ENCODE assay signal across 9 cellular contexts in the genomic region with DNA sequence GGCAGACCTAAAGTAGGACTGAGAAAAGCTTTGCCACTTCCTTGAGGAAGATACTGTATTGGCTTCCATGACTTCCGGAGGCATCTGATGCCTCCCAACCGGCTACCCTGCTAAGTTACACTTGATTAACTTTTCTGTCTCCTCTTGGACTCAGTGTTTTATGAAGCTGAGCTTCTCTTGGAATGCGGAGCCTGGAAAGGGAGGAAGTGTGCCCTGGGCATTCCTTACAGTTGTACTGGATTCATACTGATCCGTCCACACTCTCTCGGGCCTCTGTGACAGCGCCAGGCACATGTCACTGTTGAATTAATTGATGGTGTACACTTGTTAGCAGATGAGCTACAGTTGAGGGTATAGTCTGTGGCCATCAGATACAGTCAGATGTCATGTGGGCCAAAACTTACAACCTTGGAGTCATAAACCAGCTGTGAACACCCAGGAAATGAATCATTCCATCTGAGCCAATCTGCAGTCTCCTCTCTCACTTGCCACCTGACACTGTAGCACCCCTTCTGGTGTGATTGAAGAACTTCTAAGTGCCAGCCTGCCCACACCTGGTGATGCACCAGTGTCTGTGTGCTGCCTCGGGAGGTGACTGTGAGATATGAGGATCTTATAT.
A peak's percentile ranks its signal among the peaks of the same experiment; 100 is the strongest.
DNase-seq lines count a peak whose midpoint lies in the region; ATAC-seq and TF ChIP-seq lines count a peak whose summit lies in the region.
"Had no signal": no experiment of that assay in that cellular context is flagged by ENCODE, and none has a peak within 500 bp of the region (broad histone marks: within the 10 kb centered on the region; RNA-seq: fewer than 3 reads in every experiment).

No MANE protein-coding gene starts in this region.

- peak; percentile 100 for ATAC-seq in activated CD4-positive, alpha-beta T cell treated with anti-CD3 and anti-CD28 coated beads for 36 hours
- peak; percentile 80 for ATAC-seq in HG03342 (IDR thresholded peaks at IDR 0.05; ENCODE audit: unreplicated experiment)
- peak; percentile 94 for ATAC-seq in stimulated activated effector memory CD8-positive, alpha-beta T cell treated with anti-CD3 and anti-CD28 coated beads, Interleukin-12 subunit alpha, Interleukin-12 subunit beta, amount 100 ng/mL, for 72 hours
- no peak for ATAC-seq in naive thymus-derived CD4-positive, alpha-beta T cell

- H3K9me3 Mint-ChIP-seq in activated CD4-positive, alpha-beta T cell treated with anti-CD3 and anti-CD28 coated beads for 36 hours (ENCODE audit: low read depth) = no peaks in the 10 kb centered on the region
- H3K9me3 Mint-ChIP-seq in stimulated activated effector memory CD8-positive, alpha-beta T cell treated with anti-CD3 and anti-CD28 coated beads, Interleukin-12 subunit alpha, Interleukin-12 subunit beta, amount 100 ng/mL, for 72 hours = no peaks in the 10 kb centered on the region
- no peaks in the 10 kb centered on the region for H3K9me3 Mint-ChIP-seq in naive thymus-derived CD4-positive, alpha-beta T cell

- H4K20me1 ChIP-seq in mammary epithelial cell (ENCODE audit: insufficient read depth, low read length) = no peaks in the 10 kb centered on the region

- no peak overlapping the region for H3K4me3 ChIP-seq in mammary epithelial cell (replicated peaks in 1 of 3; ENCODE audit: insufficient read depth in 1 of 3, low read depth in 2 of 3, low read length in 3 of 3)
- H3K4me3 ChIP-seq in naive thymus-derived CD4-positive, alpha-beta T cell (ENCODE audit: low read length) = no peak overlapping the region
- H3K4me3 ChIP-seq: lung had no signal

- intact Hi-C loops in activated CD4-positive, alpha-beta T cell treated with anti-CD3 and anti-CD28 coated beads for 36 hours (cut with DNase I, micrococcal nuclease) = no loop called here
- intact Hi-C loops in mammary epithelial cell (cut with micrococcal nuclease) = loop anchor here (10.0 kb wide), 1 partner anchor 335 kb away; no protein-coding TSS in a partner anchor
- intact Hi-C loops in naive thymus-derived CD4-positive, alpha-beta T cell (cut with micrococcal nuclease) = no loop called here

- H3K27me3 Mint-ChIP-seq in activated CD4-positive, alpha-beta T cell treated with anti-CD3 and anti-CD28 coated beads for 36 hours = peaks cover 15% of the 10 kb centered on the region
- peaks cover 2 to 35% (median 15%) of the 10 kb centered on the region in 5 donors for H3K27me3 Mint-ChIP-seq in naive thymus-derived CD4-positive, alpha-beta T cell

- CTCF ChIA-PET in activated CD4-positive, alpha-beta T cell treated with anti-CD3 and anti-CD28 coated beads for 36 hours (lab: Charles Lee) = interaction anchor here (0.7 to 1.8 kb wide), 3 partner anchors 8 to 86 kb away, joined by 3 to 8 read pairs (median 3); no protein-coding TSS in a partner anchor
- CTCF ChIA-PET in mammary epithelial cell (lab: Charles Lee; ENCODE audit: low non-redundant PET) = interaction anchor here (0.6 kb wide), 3 partner anchors 8 to 481 kb away, joined by 3 to 4 read pairs (median 4); no protein-coding TSS in a partner anchor
- CTCF ChIA-PET in naive thymus-derived CD4-positive, alpha-beta T cell (lab: Charles Lee) = no interaction called here

- H3K27ac Mint-ChIP-seq in activated CD4-positive, alpha-beta T cell treated with anti-CD3 and anti-CD28 coated beads for 36 hours = no peak overlapping the region
- no peak overlapping the region for H3K27ac Mint-ChIP-seq in stimulated activated effector memory CD8-positive, alpha-beta T cell treated with anti-CD3 and anti-CD28 coated beads, Interleukin-12 subunit alpha, Interleukin-12 subunit beta, amount 100 ng/mL, for 72 hours
- H3K27ac Mint-ChIP-seq in naive thymus-derived CD4-positive, alpha-beta T cell = no peak overlapping the region

- no TSS peak for BruUV-seq in mammary epithelial cell (replicated peaks; lab: Mats Ljungman, UMichigan)

- H3K36me3 Mint-ChIP-seq in activated CD4-positive, alpha-beta T cell treated with anti-CD3 and anti-CD28 coated beads for 36 hours (ENCODE audit: low read depth) = no peaks in the 10 kb centered on the region
- no peaks in the 10 kb centered on the region for H3K36me3 Mint-ChIP-seq in stimulated activated effector memory CD8-positive, alpha-beta T cell treated with anti-CD3 and anti-CD28 coated beads, Interleukin-12 subunit alpha, Interleukin-12 subunit beta, amount 100 ng/mL, for 72 hours
- H3K36me3 Mint-ChIP-seq in naive thymus-derived CD4-positive, alpha-beta T cell = no peaks in the 10 kb centered on the region

- peaks cover 2% of the 10 kb centered on the region for H3K4me1 Mint-ChIP-seq in activated CD4-positive, alpha-beta T cell treated with anti-CD3 and anti-CD28 coated beads for 36 hours
- no peaks in the 10 kb centered on the region for H3K4me1 Mint-ChIP-seq in stimulated activated effector memory CD8-positive, alpha-beta T cell treated with anti-CD3 and anti-CD28 coated beads, Interleukin-12 subunit alpha, Interleukin-12 subunit beta, amount 100 ng/mL, for 72 hours
- H3K4me1 Mint-ChIP-seq in naive thymus-derived CD4-positive, alpha-beta T cell = no peaks in the 10 kb centered on the region

- H3K36me3 ChIP-seq in mammary epithelial cell (ENCODE audit: insufficient read depth, low read length) = no peaks in the 10 kb centered on the region
- H3K36me3 ChIP-seq in naive thymus-derived CD4-positive, alpha-beta T cell (ENCODE audit: control insufficient read depth in 2 of 3, insufficient read depth in 3 of 3, low read length in 3 of 3) = no peaks in the 10 kb centered on the region

- no peaks in the 10 kb centered on the region for H3K9me3 ChIP-seq in mammary epithelial cell (replicated peaks; ENCODE audit: insufficient read depth, low read length)
- H3K9me3 ChIP-seq in naive thymus-derived CD4-positive, alpha-beta T cell (ENCODE audit: control insufficient read depth in 2 of 3, low read length in 3 of 3) = no peaks in the 10 kb centered on the region

- POLR2A ChIA-PET in activated CD4-positive, alpha-beta T cell treated with anti-CD3 and anti-CD28 coated beads for 36 hours (lab: Charles Lee) = no interaction called here
- POLR2A ChIA-PET in naive thymus-derived CD4-positive, alpha-beta T cell (lab: Charles Lee) = no interaction called here

- peaks cover 22% of the 10 kb centered on the region for H3K79me2 ChIP-seq in mammary epithelial cell (ENCODE audit: insufficient read depth, low read length)

- H3K27ac ChIP-seq in mammary epithelial cell (ENCODE audit: insufficient read depth, low read depth, low read length) = no peak overlapping the region
- no peak overlapping the region for H3K27ac ChIP-seq in naive thymus-derived CD4-positive, alpha-beta T cell (ENCODE audit: low read depth, low read length)

- no peaks in the 10 kb centered on the region for H3K27me3 ChIP-seq in mammary epithelial cell (ENCODE audit: insufficient read depth, low read length)
- no peaks in the 10 kb centered on the region for H3K27me3 ChIP-seq in naive thymus-derived CD4-positive, alpha-beta T cell (ENCODE audit: control insufficient read depth in 2 of 2, insufficient read depth in 2 of 2, low read length in 2 of 2)

- in situ Hi-C loops in mammary epithelial cell (cut with MboI; ENCODE audit: low sequenced_read_pairs in 2 of 2) = loop anchor here in 1 of 2 donors (25.0 kb wide), 1 partner anchor 333 kb away; no protein-coding TSS in a partner anchor

- no peak overlapping the region for H3K4me2 ChIP-seq in mammary epithelial cell (ENCODE audit: insufficient read depth, low read depth, low read length)

- H3K4me3 Mint-ChIP-seq in activated CD4-positive, alpha-beta T cell treated with anti-CD3 and anti-CD28 coated beads for 36 hours = no peak overlapping the region
- no peak overlapping the region for H3K4me3 Mint-ChIP-seq in stimulated activated effector memory CD8-positive, alpha-beta T cell treated with anti-CD3 and anti-CD28 coated beads, Interleukin-12 subunit alpha, Interleukin-12 subunit beta, amount 100 ng/mL, for 72 hours
- H3K4me3 Mint-ChIP-seq in naive thymus-derived CD4-positive, alpha-beta T cell = no peak overlapping the region

- H2AFZ ChIP-seq in mammary epithelial cell (ENCODE audit: low read depth, low read length) = peak overlapping the region; percentile 16

- no peak overlapping the region for H3K9ac ChIP-seq in mammary epithelial cell (ENCODE audit: insufficient read depth, low read length)

- WGBS in mammary epithelial cell (ENCODE audit: low coverage, missing lambda C conversion rate) = 69% methylated on average over 7 of the region's 7 CpGs

- dilution Hi-C loops in mammary epithelial cell (cut with HindIII; ENCODE audit: low sequenced_read_pairs) = no loop called here

- peak; percentile 63 for DNase-seq in activated CD4-positive, alpha-beta T cell treated with anti-CD3 and anti-CD28 coated beads for 36 hours
- DNase-seq in activated CD4-positive, alpha-beta T cell treated with anti-CD3 and anti-CD28 coated beads, Interleukin-2, amount 50 U/mL, for 4 hours = no peak
- DNase-seq in mammary epithelial cell = peak; percentile 84
- no peak for DNase-seq in stimulated activated effector memory CD8-positive, alpha-beta T cell treated with anti-CD3 and anti-CD28 coated beads, Interleukin-12 subunit alpha, Interleukin-12 subunit beta, amount 100 ng/mL, for 72 hours (ENCODE audit: low spot score in 2 of 2)
- DNase-seq in naive thymus-derived CD4-positive, alpha-beta T cell = no peak
- DNase-seq in NCI-H2227 treated with DMSO at 0.1 percent for 48 hours (lab: John Stamatoyannopoulos, UW) = no peak
- DNase-seq in HPDE6-E6E7 (ENCODE audit: extremely low spot score) = no peak

- H3K4me1 ChIP-seq in mammary epithelial cell (ENCODE audit: insufficient read depth, low read length) = peaks cover 30% of the 10 kb centered on the region
- no peaks in the 10 kb centered on the region for H3K4me1 ChIP-seq in naive thymus-derived CD4-positive, alpha-beta T cell (ENCODE audit: control insufficient read depth in 2 of 2, insufficient read depth in 2 of 2, low read length in 2 of 2)

- TF ChIP-seq CTCF in mammary epithelial cell (conservative IDR thresholded peaks at IDR 0.05 in 1 of 2, IDR thresholded peaks at IDR 0.05 in 1 of 2; ENCODE audit: extremely low read depth in 1 of 2, insufficient read depth in 1 of 2, low read depth in 1 of 2, low read length in 2 of 2) = peak; percentile 47 to 64

Comparison
In these comparisons a context has a peak if more than half of its experiments do, and no peak if none do; other contexts are left out.
1. DNase-seq: peak in activated CD4-positive, alpha-beta T cell treated with anti-CD3 and anti-CD28 coated beads for 36 hours (single experiment) and mammary epithelial cell (single experiment); none in activated CD4-positive, alpha-beta T cell treated with anti-CD3 and anti-CD28 coated beads, Interleukin-2, amount 50 U/mL, for 4 hours (0 of 2), stimulated activated effector memory CD8-positive, alpha-beta T cell treated with anti-CD3 and anti-CD28 coated beads, Interleukin-12 subunit alpha, Interleukin-12 subunit beta, amount 100 ng/mL, for 72 hours (0 of 2), naive thymus-derived CD4-positive, alpha-beta T cell (0 of 9), NCI-H2227 treated with DMSO at 0.1 percent for 48 hours (single experiment) and HPDE6-E6E7 (single experiment).